Comparison of ENCODE assay signal across 25 cellular contexts in the genomic region with DNA sequence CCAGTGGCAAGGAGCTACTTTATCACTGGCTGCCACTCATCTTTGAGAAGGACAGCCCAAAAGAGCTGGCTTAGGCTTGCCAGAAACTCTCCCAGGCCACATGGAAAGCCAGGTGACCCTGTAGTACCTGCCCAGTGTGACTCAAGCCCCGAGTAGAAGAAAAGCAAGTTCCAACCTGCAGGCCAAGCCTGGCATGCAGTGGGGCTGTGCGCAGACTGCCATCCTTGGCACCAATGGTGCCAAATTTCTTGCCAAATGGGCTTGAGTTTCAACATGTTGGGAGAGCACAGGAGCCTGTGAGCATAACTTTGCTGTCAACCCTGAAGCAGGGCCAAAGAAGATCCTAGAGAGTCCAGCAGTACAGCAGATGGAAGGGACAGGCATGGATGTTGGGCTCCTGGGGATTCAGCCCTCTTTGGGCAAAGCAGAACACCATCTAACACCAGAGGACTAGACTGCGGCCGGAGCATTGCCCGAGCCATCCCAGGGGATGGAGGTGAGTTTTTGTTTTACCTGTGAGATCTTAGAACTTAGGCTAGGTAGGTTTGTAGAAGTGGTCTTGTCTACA. TPM values are rescaled to one million over a fixed set of nuclear protein-coding genes. Genes with fewer than 3 reads are reported as not detected.
DNase-seq lines count a peak whose midpoint lies in the region; ATAC-seq and TF ChIP-seq lines count a peak whose summit lies in the region.
"Had no signal": no experiment of that assay in that cellular context is flagged by ENCODE, and none has a peak within 500 bp of the region (broad histone marks: within the 10 kb centered on the region; RNA-seq: fewer than 3 reads in every experiment).

No MANE protein-coding gene starts in this region.

- intact Hi-C loops in posterior cingulate gyrus (cut with DNase I) = loop anchor here (10.0 kb wide), 1 partner anchor 238 kb away; no protein-coding TSS in a partner anchor
- intact Hi-C loops in dorsolateral prefrontal cortex (cut with DNase I) = no loop called here

- H3K36me3 Mint-ChIP-seq in stimulated activated memory B cell treated with anti-CD40 and anti-IgM and Interleukin-4, amounts not matched to agents 10 μg/mL and 1 μg/mL and 100 μg/mL, for 72 hours = no peaks in the 10 kb centered on the region
- H3K36me3 Mint-ChIP-seq in effector memory CD8-positive, alpha-beta T cell (ENCODE audit: insufficient read depth) = no peaks in the 10 kb centered on the region
- H3K36me3 Mint-ChIP-seq: activated naive CD4-positive, alpha-beta T cell treated with anti-CD3 and anti-CD28 coated beads, Interleukin-2, amount 50 U/mL, for 72 hours; natural killer cell; T-cell had no signal

- peaks cover 4% of the 10 kb centered on the region for H3K4me1 Mint-ChIP-seq in stimulated activated memory B cell treated with anti-CD40 and anti-IgM and Interleukin-4, amounts not matched to agents 10 μg/mL and 1 μg/mL and 100 μg/mL, for 72 hours
- H3K4me1 Mint-ChIP-seq in effector memory CD8-positive, alpha-beta T cell (ENCODE audit: low read depth in 2 of 2) = no peaks in the 10 kb centered on the region
- H3K4me1 Mint-ChIP-seq: activated T-helper 17 cell treated with anti-CD3 and anti-CD28 coated beads, Interleukin-2, amount 50 U/mL, for 72 hours; natural killer cell; T-cell had no signal

- DNase-seq in DMS53 (lab: John Stamatoyannopoulos, UW) = peak; percentile 17
- DNase-seq in DMS53 treated with DMSO at 0.1 percent for 48 hours (lab: John Stamatoyannopoulos, UW; ENCODE audit: unreplicated experiment) = no peak
- peak; percentile 91 for DNase-seq in RWPE2 (ENCODE audit: low spot score)
- DNase-seq in foreskin keratinocyte = peak; percentile 85 to 91
- DNase-seq in effector memory CD8-positive, alpha-beta T cell = no peak
- DNase-seq in posterior cingulate gyrus = no peak
- no peak for DNase-seq in dorsolateral prefrontal cortex
- DNase-seq: 8988T; activated CD4-positive, CD25-positive, alpha-beta regulatory T cell; anterior cingulate cortex; Calu3; cortex of kidney; HCEC 1CT; KG1; midbrain; natural killer cell; NCI-H1436; NCI-H2081 treated with DMSO at 0.1 percent for 48 hours; NK-92 treated with Interleukin-12 subunit alpha and Interleukin-12 subunit beta, amount 100 ng/mL, for 24 hours; stimulated activated CD4-positive, alpha-beta T cell treated with anti-CD3 and anti-CD28 coated beads, Interleukin-2, amount 100 ng/mL, for 48 hours; T-cell had no signal

- ATAC-seq in RWPE2 (ENCODE audit: low read depth) (peak; percentile 98), foreskin keratinocyte (peak; percentile 98)
- ATAC-seq in stimulated activated memory B cell treated with anti-CD40 and anti-IgM and Interleukin-4, amounts not matched to agents 10 μg/mL and 1 μg/mL and 100 μg/mL, for 72 hours = peak; percentile 20
- ATAC-seq in effector memory CD8-positive, alpha-beta T cell (replicated peaks) = no peak
- ATAC-seq: activated naive CD4-positive, alpha-beta T cell treated with anti-CD3 and anti-CD28 coated beads, Interleukin-2, amount 50 U/mL, for 72 hours; activated T-helper 17 cell treated with anti-CD3 and anti-CD28 coated beads, Interleukin-2, amount 50 U/mL, for 72 hours; natural killer cell; T-cell had no signal

- H3K27me3 ChIP-seq in RWPE2 (ENCODE audit: insufficient read depth, poor library complexity, severe bottlenecking) (no peaks in the 10 kb centered on the region), foreskin keratinocyte (no peaks in the 10 kb centered on the region), dorsolateral prefrontal cortex (no peaks in the 10 kb centered on the region)

- no peaks in the 10 kb centered on the region for H3K9me3 Mint-ChIP-seq in stimulated activated memory B cell treated with anti-CD40 and anti-IgM and Interleukin-4, amounts not matched to agents 10 μg/mL and 1 μg/mL and 100 μg/mL, for 72 hours
- no peaks in the 10 kb centered on the region for H3K9me3 Mint-ChIP-seq in effector memory CD8-positive, alpha-beta T cell
- H3K9me3 Mint-ChIP-seq: activated naive CD4-positive, alpha-beta T cell treated with anti-CD3 and anti-CD28 coated beads, Interleukin-2, amount 50 U/mL, for 72 hours; activated T-helper 17 cell treated with anti-CD3 and anti-CD28 coated beads, Interleukin-2, amount 50 U/mL, for 72 hours; natural killer cell; T-cell had no signal

- no peaks in the 10 kb centered on the region for H3K9me3 ChIP-seq in RWPE2 (ENCODE audit: severe bottlenecking)

- no peak overlapping the region for H3K27ac Mint-ChIP-seq in stimulated activated memory B cell treated with anti-CD40 and anti-IgM and Interleukin-4, amounts not matched to agents 10 μg/mL and 1 μg/mL and 100 μg/mL, for 72 hours
- no peak overlapping the region for H3K27ac Mint-ChIP-seq in effector memory CD8-positive, alpha-beta T cell
- H3K27ac Mint-ChIP-seq: activated naive CD4-positive, alpha-beta T cell treated with anti-CD3 and anti-CD28 coated beads, Interleukin-2, amount 50 U/mL, for 72 hours; activated T-helper 17 cell treated with anti-CD3 and anti-CD28 coated beads, Interleukin-2, amount 50 U/mL, for 72 hours; natural killer cell; T-cell had no signal

- no peaks in the 10 kb centered on the region for H3K36me3 ChIP-seq in RWPE2 (ENCODE audit: low read depth)

- TF ChIP-seq CTCF in RWPE2 (IDR thresholded peaks at IDR 0.05; ENCODE audit: poor library complexity, severe bottlenecking) (no peak), foreskin keratinocyte (conservative IDR thresholded peaks at IDR 0.05) (no peak), dorsolateral prefrontal cortex (IDR thresholded peaks at IDR 0.05 in 54 of 56, conservative IDR thresholded peaks at IDR 0.05 in 2 of 56; ENCODE audit: low read depth in 1 of 56, partially characterized antibody in 56 of 56) (no peak)

- H3K4me3 ChIP-seq in RWPE2 (ENCODE audit: severe bottlenecking) (no peak overlapping the region), dorsolateral prefrontal cortex (no peak overlapping the region)
- H3K4me3 ChIP-seq: PC-9 had no signal

- H3K27ac ChIP-seq in RWPE2 (ENCODE audit: poor library complexity, severe bottlenecking) (peak overlapping the region; percentile 1), foreskin keratinocyte (no peak overlapping the region), dorsolateral prefrontal cortex (no peak overlapping the region)
- H3K27ac ChIP-seq: PC-9 had no signal

- peaks cover 36% of the 10 kb centered on the region for H3K27me3 Mint-ChIP-seq in stimulated activated memory B cell treated with anti-CD40 and anti-IgM and Interleukin-4, amounts not matched to agents 10 μg/mL and 1 μg/mL and 100 μg/mL, for 72 hours
- H3K27me3 Mint-ChIP-seq in effector memory CD8-positive, alpha-beta T cell = peaks cover 17 to 24% of the 10 kb centered on the region in 2 donors

- peaks cover 6% of the 10 kb centered on the region for H3K4me1 ChIP-seq in RWPE2 (ENCODE audit: insufficient read depth, poor library complexity, severe bottlenecking)
- peaks cover 6% of the 10 kb centered on the region for H3K4me1 ChIP-seq in foreskin keratinocyte

- H3K4me3 Mint-ChIP-seq in stimulated activated memory B cell treated with anti-CD40 and anti-IgM and Interleukin-4, amounts not matched to agents 10 μg/mL and 1 μg/mL and 100 μg/mL, for 72 hours = no peak overlapping the region
- H3K4me3 Mint-ChIP-seq in effector memory CD8-positive, alpha-beta T cell = no peak overlapping the region
- H3K4me3 Mint-ChIP-seq: activated T-helper 17 cell treated with anti-CD3 and anti-CD28 coated beads, Interleukin-2, amount 50 U/mL, for 72 hours; natural killer cell; T-cell had no signal

RNA-seq across cellular contexts. Expression of gene SHB, which starts 27.3 kb away (rescaled TPM):
- total RNA-seq in foreskin keratinocyte = 17.0 and 19.0 TPM in 2 replicates
- 15.8 and 17.8 TPM in 2 replicates for polyA plus RNA-seq in foreskin keratinocyte
- total RNA-seq in dorsolateral prefrontal cortex = 10 to 100 TPM in 104 of 120 experiments, 1 to 10 TPM in 16; 6.0 to 49.5 (median 17.2) TPM

Comparison
In these comparisons a context has a peak if more than half of its experiments do, and no peak if none do; other contexts are left out.
1. DNase-seq: peak in DMS53 (single experiment), RWPE2 (single experiment) and foreskin keratinocyte (2 of 2); none in DMS53 treated with DMSO at 0.1 percent for 48 hours (single experiment), effector memory CD8-positive, alpha-beta T cell (0 of 3), posterior cingulate gyrus (0 of 10) and dorsolateral prefrontal cortex (0 of 10).